8 cellular contexts compared by ENCODE assay signal in the genomic region with DNA sequence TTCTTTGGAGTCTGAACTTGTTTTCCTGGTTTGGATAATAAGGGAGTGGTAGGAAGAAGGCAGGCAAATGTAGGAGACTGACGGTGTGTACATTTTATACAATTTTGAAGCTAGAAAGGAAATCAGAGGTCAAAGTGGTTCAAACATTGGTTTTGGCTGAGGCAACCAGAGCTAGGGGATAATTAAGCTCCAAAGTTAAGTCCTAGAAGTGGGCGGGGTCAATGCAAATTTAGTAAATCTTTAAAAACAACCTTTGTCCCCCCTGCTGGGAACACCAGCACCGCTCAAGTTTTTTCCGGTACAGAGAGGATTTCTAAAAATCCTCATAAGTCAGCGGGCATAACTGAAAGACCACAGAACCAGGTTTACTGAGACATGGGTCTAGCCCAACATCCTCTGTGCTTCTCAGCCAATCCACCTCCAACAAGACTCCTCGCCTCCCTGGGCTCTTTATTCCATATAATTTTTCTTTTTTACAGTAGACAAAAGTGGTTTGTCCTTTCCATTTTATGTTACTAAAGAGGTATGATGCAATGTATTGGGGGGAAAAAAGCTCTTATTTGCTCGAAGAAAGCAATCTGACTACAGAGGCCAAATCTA. TPM values are rescaled to one million over a fixed set of nuclear protein-coding genes. Genes with fewer than 3 reads are reported as not detected.
DNase-seq lines count a peak whose midpoint lies in the region; ATAC-seq and TF ChIP-seq lines count a peak whose summit lies in the region.

No MANE protein-coding gene starts in this region.

- H3K4me3 ChIP-seq in Panc1 (ENCODE audit: low read depth in 2 of 2, low read length in 2 of 2) (peak overlapping the region; percentile 82 to 83), lung (peak overlapping the region; percentile 20), thoracic aorta (peak overlapping the region; percentile 85)

- in situ Hi-C loops in ACHN (cut with HindIII; ENCODE audit: low pct_ligation_motif_present, low pct_unique_long_range_greater_than_20kb, low sequenced_read_pairs) (no loop called here), Panc1 (cut with HindIII; ENCODE audit: low pct_unique_long_range_greater_than_20kb, low sequenced_read_pairs) (no loop called here)

- H3K9me3 Mint-ChIP-seq in chondrocyte (ENCODE audit: low read depth) = no peaks in the 10 kb centered on the region

- ATAC-seq in GM18861 (IDR thresholded peaks at IDR 0.05; ENCODE audit: unreplicated experiment) (peak; percentile 27), Panc1 (no peak), lung (ENCODE audit: insufficient read depth, low FRiP score) (no peak), thoracic aorta (ENCODE audit: insufficient number of reproducible peaks, low FRiP score, low read depth) (no peak), GM21381 (IDR thresholded peaks at IDR 0.05; ENCODE audit: unreplicated experiment) (no peak)

- H3K36me3 Mint-ChIP-seq in chondrocyte (ENCODE audit: low read depth) = peaks cover 2% of the 10 kb centered on the region

- H3K27ac ChIP-seq in Panc1 (ENCODE audit: low read length) (peak overlapping the region; percentile 82), lung (ENCODE audit: low read depth in 1 of 2, low read length in 1 of 2) (peak overlapping the region in 1 of 2 donors; percentile 48), thoracic aorta (peak overlapping the region; percentile 94 to 98)

- H3K4me1 Mint-ChIP-seq in chondrocyte (ENCODE audit: low read depth) = peaks cover 52% of the 10 kb centered on the region

- POLR2A ChIA-PET in Panc1 (lab: Charles Lee) = no interaction called here

- WGBS in lung, 2 donors = 3 to 7% methylated on average over 7 of the region's 7 CpGs

- H3K27me3 ChIP-seq in Panc1 (ENCODE audit: control insufficient read depth, insufficient read depth, low read length) (no peaks in the 10 kb centered on the region), lung (ENCODE audit: control insufficient read depth, insufficient read depth) (no peaks in the 10 kb centered on the region), thoracic aorta (replicated peaks; ENCODE audit: insufficient read depth) (no peaks in the 10 kb centered on the region)

- H3K4me1 ChIP-seq in Panc1 (ENCODE audit: control insufficient read depth, insufficient read depth, low read length) (peaks cover 27% of the 10 kb centered on the region), lung (ENCODE audit: control insufficient read depth in 2 of 2, insufficient read depth in 2 of 2, low read length in 2 of 2) (peaks cover 5 to 24% of the 10 kb centered on the region in 2 donors), thoracic aorta (ENCODE audit: control insufficient read depth in 1 of 2, low read depth in 2 of 2) (peaks cover 14 to 32% of the 10 kb centered on the region in 2 donors)

- no peaks in the 10 kb centered on the region for H3K36me3 ChIP-seq in Panc1 (ENCODE audit: control insufficient read depth, insufficient read depth, low read length)
- H3K36me3 ChIP-seq in lung (ENCODE audit: control insufficient read depth in 2 of 2, insufficient read depth in 2 of 2, low read length in 2 of 2) = peaks cover 0 to 3% of the 10 kb centered on the region in 2 donors
- H3K36me3 ChIP-seq in thoracic aorta = no peaks in the 10 kb centered on the region

- TF ChIP-seq CTCF in Panc1 (IDR thresholded peaks at IDR 0.05) (no peak), chondrocyte (IDR thresholded peaks at IDR 0.05) (no peak), lung (IDR thresholded peaks at IDR 0.05; ENCODE audit: control extremely low read depth, extremely low read depth) (no peak), thoracic aorta (IDR thresholded peaks at IDR 0.05) (no peak)

- no peaks in the 10 kb centered on the region for H3K27me3 Mint-ChIP-seq in chondrocyte (ENCODE audit: low read depth)

- peak; percentile 52 for DNase-seq in ACHN
- DNase-seq in Panc1 (ENCODE audit: low read depth, low spot score) = no peak
- DNase-seq in chondrocyte (ENCODE audit: low spot score) = no peak
- DNase-seq in lung (ENCODE audit: low spot score) = no peak
- no peak for DNase-seq in thoracic aorta (ENCODE audit: low spot score)
- no peak for DNase-seq in NCI-H2196 (lab: John Stamatoyannopoulos, UW; ENCODE audit: unreplicated experiment)

- CTCF ChIA-PET in Panc1 (lab: Charles Lee) = interaction anchor here (1.1 kb wide), 1 partner anchor 123 kb away, joined by 3 read pairs; no protein-coding TSS in a partner anchor

- H3K27ac Mint-ChIP-seq in chondrocyte (ENCODE audit: unreplicated experiment) = peak overlapping the region; percentile 95

- TSS peak; percentile 56 for BruUV-seq in Panc1 (replicated peaks; lab: Mats Ljungman, UMichigan)

- intact Hi-C loops in Panc1 (cut with micrococcal nuclease; ENCODE audit: unreplicated experiment) = loop anchor here (5.0 kb wide), 1 partner anchor 121 kb away; no protein-coding TSS in a partner anchor

- H3K4me3 Mint-ChIP-seq in chondrocyte (ENCODE audit: unreplicated experiment) = peak overlapping the region; percentile 93

- H3K9me3 ChIP-seq in Panc1 (ENCODE audit: control insufficient read depth, insufficient read depth, low read depth, low read length) = no peaks in the 10 kb centered on the region
- no peaks in the 10 kb centered on the region for H3K9me3 ChIP-seq in lung (ENCODE audit: control insufficient read depth in 2 of 2, insufficient read depth in 1 of 2, low read length in 1 of 2)
- H3K9me3 ChIP-seq in thoracic aorta = no peaks in the 10 kb centered on the region

RNA-seq across cellular contexts. Expression of gene GLUD1, which starts 1.7 kb away (rescaled TPM):
- total RNA-seq in Panc1 (2021; ENCODE audit: unreplicated experiment) = 138 TPM
- polyA plus RNA-seq in Panc1 (2012; ENCODE audit: insufficient read length) = 102 TPM
- 90.7 to 98.7 TPM (median 94.1 TPM) in 3 replicates for total RNA-seq in chondrocyte
- total RNA-seq in lung = 100 to 1,000 TPM; 124 to 133 TPM
- polyA plus RNA-seq in lung = 10 to 100 TPM; 52.7 to 69.0 TPM
- 100 to 1,000 TPM; 141 to 189 TPM for total RNA-seq in thoracic aorta

RNA-seq across cellular contexts. Expression of gene SHLD2, which starts 2.0 kb away (rescaled TPM):
- total RNA-seq in Panc1 (2021; ENCODE audit: unreplicated experiment) = 45.2 TPM
- 30.5 TPM for polyA plus RNA-seq in Panc1 (2012; ENCODE audit: insufficient read length)
- 29.2 to 32.6 TPM (median 29.6 TPM) in 3 replicates for total RNA-seq in chondrocyte
- total RNA-seq in lung = 10 to 100 TPM; 26.2 to 34.5 TPM
- polyA plus RNA-seq in lung = 10 to 100 TPM; 12.8 to 16.0 TPM
- 10 to 100 TPM; 18.1 to 28.9 TPM for total RNA-seq in thoracic aorta

Comparison
In these comparisons a context has a peak if more than half of its experiments do, and no peak if none do; other contexts are left out.
1. H3K4me3 ChIP-seq: peak in every context shown above with its lines; median percentile 85 in thoracic aorta; 82 in Panc1; 20 in lung.